Comparison of ENCODE assay signal across 8 cellular contexts in genomic region chr10:73495226-73495883, GRCh38. TPM values are rescaled to one million over a fixed set of nuclear protein-coding genes. Genes with fewer than 3 reads are reported as not detected.
DNase-seq lines count a peak whose midpoint lies in the region; ATAC-seq and TF ChIP-seq lines count a peak whose summit lies in the region.

No MANE protein-coding gene starts in this region.

- peak overlapping the region; percentile 85 to 98 (median 97) for H3K27ac Mint-ChIP-seq in CD4-positive, alpha-beta memory T cell
- H3K27ac Mint-ChIP-seq in endothelial cell (ENCODE audit: unreplicated experiment) = peak overlapping the region; percentile 87

- ATAC-seq in GM19395 (IDR thresholded peaks at IDR 0.05; ENCODE audit: unreplicated experiment) (peak; percentile 93), HG03521 (IDR thresholded peaks at IDR 0.05; ENCODE audit: unreplicated experiment) (peak; percentile 84), mucosa of descending colon (peak; percentile 97)

- H3K4me3 Mint-ChIP-seq in CD4-positive, alpha-beta memory T cell = peak overlapping the region; percentile 88 to 99 (median 95)
- H3K4me3 Mint-ChIP-seq in endothelial cell (ENCODE audit: unreplicated experiment) = peak overlapping the region; percentile 97

- POLR2A ChIA-PET in CD4-positive, alpha-beta memory T cell (lab: Charles Lee; ENCODE audit: partially characterized antibody) = interaction anchor here (0.8 to 2.7 kb wide), 27 partner anchors 10 to 1615 kb away, joined by 3 to 34 read pairs (median 5); partner anchors contain the start of genes ANXA7, CFAP70, DNAJB12 and DNAJC9

- H3K27me3 ChIP-seq in CD4-positive, alpha-beta memory T cell (ENCODE audit: insufficient read depth, low read length) = no peaks in the 10 kb centered on the region
- H3K27me3 ChIP-seq in NT2/D1 (ENCODE audit: insufficient read depth, insufficient read length) = no peaks in the 10 kb centered on the region

- H3K9ac ChIP-seq in NT2/D1 (ENCODE audit: insufficient read length, low read depth) = peak overlapping the region; percentile 93

- CTCF ChIA-PET in CD4-positive, alpha-beta memory T cell (lab: Charles Lee; ENCODE audit: partially characterized antibody) = interaction anchor here (0.7 to 1.5 kb wide), 5 partner anchors 16 to 248 kb away, joined by 3 to 4 read pairs (median 3); partner anchors contain the start of genes CFAP70 and DNAJC9

- no peaks in the 10 kb centered on the region for H3K9me3 ChIP-seq in CD4-positive, alpha-beta memory T cell (ENCODE audit: control insufficient read depth in 1 of 2, low read length in 2 of 2)
- no peaks in the 10 kb centered on the region for H3K9me3 ChIP-seq in NT2/D1 (ENCODE audit: insufficient read depth, low read length)
- H3K9me3 ChIP-seq in mucosa of descending colon = no peaks in the 10 kb centered on the region

- peak overlapping the region; percentile 92 for H3K27ac ChIP-seq in CD4-positive, alpha-beta memory T cell (ENCODE audit: low read depth, low read length)

- TF ChIP-seq CTCF in endothelial cell (IDR thresholded peaks at IDR 0.05; ENCODE audit: unreplicated experiment) = no peak
- no peak for TF ChIP-seq CTCF in mucosa of descending colon (IDR thresholded peaks at IDR 0.05)

- peaks cover 36 to 59% (median 49%) of the 10 kb centered on the region in 4 donors for H3K4me1 Mint-ChIP-seq in CD4-positive, alpha-beta memory T cell
- peaks cover 30% of the 10 kb centered on the region for H3K4me1 Mint-ChIP-seq in endothelial cell (ENCODE audit: unreplicated experiment)

- peak; percentile 92 to 94 (median 93) for DNase-seq in CD4-positive, alpha-beta memory T cell
- DNase-seq in NT2/D1 (ENCODE audit: low read depth, low spot score) (peak; percentile 23), endothelial cell (ENCODE audit: low spot score) (peak; percentile 67), mucosa of descending colon (peak; percentile 94 to 97 (median 96))
- DNase-seq in activated CD8-positive, alpha-beta memory T cell treated with anti-CD3 and anti-CD28 coated beads, Interleukin-2, amount 50 U/mL, for 24 hours (ENCODE audit: extremely low read depth) = peak; percentile 73
- peak; percentile 72 to 77 for DNase-seq in stimulated activated CD8-positive, alpha-beta memory T cell treated with anti-CD3 and anti-CD28 coated beads, Interleukin-4, amount 100 ng/mL, for 1 hour (ENCODE audit: low read depth in 2 of 2, low spot score in 1 of 2)

- H3K36me3 ChIP-seq in CD4-positive, alpha-beta memory T cell (ENCODE audit: insufficient read depth, low read length) = no peaks in the 10 kb centered on the region
- H3K36me3 ChIP-seq in NT2/D1 (ENCODE audit: insufficient read depth, insufficient read length, low read length) (peaks cover 18% of the 10 kb centered on the region), mucosa of descending colon (ENCODE audit: low read depth) (no peaks in the 10 kb centered on the region)

- no peaks in the 10 kb centered on the region for H3K9me3 Mint-ChIP-seq in CD4-positive, alpha-beta memory T cell
- no peaks in the 10 kb centered on the region for H3K9me3 Mint-ChIP-seq in endothelial cell (ENCODE audit: unreplicated experiment)

- H3K4me1 ChIP-seq in CD4-positive, alpha-beta memory T cell (ENCODE audit: insufficient read depth, low read length) = peaks cover 43% of the 10 kb centered on the region
- H3K4me1 ChIP-seq in NT2/D1 (ENCODE audit: insufficient read depth, insufficient read length) = no peaks in the 10 kb centered on the region
- H3K4me1 ChIP-seq in mucosa of descending colon (ENCODE audit: low read depth) = peaks cover 32% of the 10 kb centered on the region

- peaks cover 3 to 10% of the 10 kb centered on the region in 2 donors for H3K36me3 Mint-ChIP-seq in CD4-positive, alpha-beta memory T cell
- H3K36me3 Mint-ChIP-seq in endothelial cell (ENCODE audit: low read depth, unreplicated experiment) = peaks cover 45% of the 10 kb centered on the region

- H3K4me3 ChIP-seq in CD4-positive, alpha-beta memory T cell (ENCODE audit: low read length in 2 of 2) = peak overlapping the region; percentile 84 to 92
- H3K4me3 ChIP-seq in NT2/D1 (ENCODE audit: insufficient read length, low read depth) = peak overlapping the region; percentile 94
- peak overlapping the region; percentile 57 for H3K4me3 ChIP-seq in mucosa of descending colon

- intact Hi-C loops in CD4-positive, alpha-beta memory T cell (cut with micrococcal nuclease) = loop anchor here (1.0 to 10.0 kb wide), 6 partner anchors 81 to 1131 kb away; partner anchors contain the start of genes ANXA7, MRPS16 and NDST2
- intact Hi-C loops in mucosa of descending colon (cut with DNase I, micrococcal nuclease) = no loop called here

- H3K27me3 Mint-ChIP-seq in CD4-positive, alpha-beta memory T cell = no peaks in the 10 kb centered on the region
- H3K27me3 Mint-ChIP-seq in endothelial cell (ENCODE audit: unreplicated experiment) = peaks cover 19% of the 10 kb centered on the region

RNA-seq across cellular contexts. Expression of gene PPP3CB, which starts 0.5 kb away (rescaled TPM):
- total RNA-seq in CD4-positive, alpha-beta memory T cell = 10 to 100 TPM; 47.4 to 48.1 TPM
- 1 to 10 TPM; 8.9 to 9.6 TPM for polyA plus RNA-seq in CD4-positive, alpha-beta memory T cell
- total RNA-seq in endothelial cell (ENCODE audit: unreplicated experiment) (18.5 TPM), mucosa of descending colon (10 to 100 TPM; 25.8 to 79.6 (median 27.3) TPM)

Comparison
In these comparisons a context has a peak if more than half of its experiments do, and no peak if none do; other contexts are left out.
1. Peak in every context shown above with its lines: DNase-seq, ATAC-seq, H3K4me3 ChIP-seq and H3K27ac ChIP-seq.
2. DNase-seq: peak in every context shown above with its lines; median percentile 96 in mucosa of descending colon; 93 in CD4-positive, alpha-beta memory T cell; 74 in stimulated activated CD8-positive, alpha-beta memory T cell treated with anti-CD3 and anti-CD28 coated beads, Interleukin-4, amount 100 ng/mL, for 1 hour; 73 in activated CD8-positive, alpha-beta memory T cell treated with anti-CD3 and anti-CD28 coated beads, Interleukin-2, amount 50 U/mL, for 24 hours; 67 in endothelial cell; 23 in NT2/D1.